ENCODE assay signal across 8 cellular contexts in the genomic region with DNA sequence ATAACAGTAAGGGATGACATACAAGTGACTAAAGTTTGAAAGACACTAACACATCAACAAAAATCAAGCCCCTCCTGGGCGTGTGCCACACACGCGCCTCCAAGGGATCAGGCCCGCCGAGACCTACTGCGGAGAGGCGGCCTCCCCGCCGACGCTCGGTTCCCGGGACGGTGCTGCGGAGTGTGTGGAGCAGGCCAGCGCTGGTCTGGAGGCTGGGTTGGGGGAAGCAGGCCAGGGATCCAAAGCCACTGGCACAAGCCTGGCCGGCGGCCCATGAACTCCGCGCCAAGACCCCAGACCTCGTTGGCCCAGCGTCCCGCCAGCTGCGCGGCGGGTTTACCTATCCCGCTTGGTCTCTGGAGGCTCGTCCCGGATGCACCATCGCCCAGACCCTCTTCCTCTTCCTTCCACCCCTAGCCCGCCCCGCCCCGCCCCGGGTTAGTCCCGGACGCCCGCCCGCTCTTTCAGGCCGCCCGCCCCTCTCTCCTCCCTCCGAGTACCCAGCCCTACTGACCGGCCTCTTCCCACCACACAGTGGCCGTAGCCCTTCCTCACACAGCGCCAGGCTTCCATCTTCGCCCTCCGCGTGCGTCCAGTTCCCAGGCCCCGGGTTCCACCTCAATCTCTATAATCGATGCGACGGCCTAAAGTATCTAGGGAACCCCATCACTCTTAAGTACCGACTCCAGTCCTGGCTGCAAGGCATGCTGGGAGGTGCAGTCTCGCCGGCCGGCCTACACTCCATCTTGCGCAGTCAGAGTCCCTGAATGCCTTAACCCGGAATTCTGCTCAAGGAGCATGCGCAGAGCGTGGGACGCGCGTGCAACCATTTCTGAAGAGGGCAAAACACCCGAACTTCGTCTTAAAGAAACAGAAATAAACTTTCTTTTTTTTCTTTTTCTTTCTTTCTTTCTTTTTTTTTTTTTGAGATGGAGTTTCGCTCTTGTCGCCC. TPM values are rescaled to one million over a fixed set of nuclear protein-coding genes. Genes with fewer than 3 reads are reported as not detected.
DNase-seq lines count a peak whose midpoint lies in the region; ATAC-seq and TF ChIP-seq lines count a peak whose summit lies in the region.

A gene with protein sequence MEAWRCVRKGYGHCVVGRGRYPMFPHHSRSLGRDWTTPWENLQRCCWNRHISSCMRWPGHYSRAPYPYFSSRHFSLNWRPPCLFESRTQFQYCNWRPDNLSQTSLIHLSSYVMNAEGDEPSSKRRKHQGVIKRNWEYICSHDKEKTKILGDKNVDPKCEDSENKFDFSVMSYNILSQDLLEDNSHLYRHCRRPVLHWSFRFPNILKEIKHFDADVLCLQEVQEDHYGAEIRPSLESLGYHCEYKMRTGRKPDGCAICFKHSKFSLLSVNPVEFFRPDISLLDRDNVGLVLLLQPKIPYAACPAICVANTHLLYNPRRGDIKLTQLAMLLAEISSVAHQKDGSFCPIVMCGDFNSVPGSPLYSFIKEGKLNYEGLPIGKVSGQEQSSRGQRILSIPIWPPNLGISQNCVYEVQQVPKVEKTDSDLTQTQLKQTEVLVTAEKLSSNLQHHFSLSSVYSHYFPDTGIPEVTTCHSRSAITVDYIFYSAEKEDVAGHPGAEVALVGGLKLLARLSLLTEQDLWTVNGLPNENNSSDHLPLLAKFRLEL (minus strand): TSS at position 769 of the 952 bp plus-strand sequence. CDS start 196 bp downstream, at position 573.

- peaks cover 49% of the 10 kb centered on the region for H3K79me2 ChIP-seq in DOHH2 (ENCODE audit: control insufficient read depth, low read length)
- peaks cover 46% of the 10 kb centered on the region for H3K79me2 ChIP-seq in GM23338 (replicated peaks; ENCODE audit: insufficient read depth)

- peak within 1 kb of the TSS; percentile 90 for H2AFZ ChIP-seq in GM23338

- peaks cover 11% of the 10 kb centered on the region; the same call in 2 of the 3 replicates for H3K4me1 Mint-ChIP-seq in GM23338
- H3K4me1 Mint-ChIP-seq in naive B cell: peaks cover 17 to 23% (median 23%) of the 10 kb centered on the region in 3 donors
- peaks cover 29% of the 10 kb centered on the region for H3K4me1 Mint-ChIP-seq in stimulated activated memory B cell treated with anti-CD40 and anti-IgM and Interleukin-4, amounts not matched to agents 10 μg/mL and 1 μg/mL and 100 μg/mL, for 72 hours

- H3K27me3 Mint-ChIP-seq in GM23338 (ENCODE audit: insufficient read depth, low read depth, poor library complexity) (no peaks in the 10 kb centered on the region), naive B cell (peaks cover 0 to 7% (median 0%) of the 10 kb centered on the region in 3 donors)
- no peaks in the 10 kb centered on the region for H3K27me3 Mint-ChIP-seq in stimulated activated memory B cell treated with anti-CD40 and anti-IgM and Interleukin-4, amounts not matched to agents 10 μg/mL and 1 μg/mL and 100 μg/mL, for 72 hours

- H3K36me3 Mint-ChIP-seq in GM23338 (ENCODE audit: low read depth) (peaks cover 15% of the 10 kb centered on the region), naive B cell (peaks cover 0 to 8% of the 10 kb centered on the region in 2 donors)
- H3K36me3 Mint-ChIP-seq in stimulated activated memory B cell treated with anti-CD40 and anti-IgM and Interleukin-4, amounts not matched to agents 10 μg/mL and 1 μg/mL and 100 μg/mL, for 72 hours: peaks cover 10% of the 10 kb centered on the region

- ATAC-seq in GM23338: peak; percentile 93
- peak; percentile 96 for ATAC-seq in naive B cell (ENCODE audit: low read depth in 2 of 2)
- peak; percentile 99 for ATAC-seq in stimulated activated memory B cell treated with anti-CD40 and anti-IgM and Interleukin-4, amounts not matched to agents 10 μg/mL and 1 μg/mL and 100 μg/mL, for 72 hours

- H3K36me3 ChIP-seq in DOHH2 (ENCODE audit: control insufficient read depth, low read length): peaks cover 40% of the 10 kb centered on the region
- H3K36me3 ChIP-seq in GM23338 (ENCODE audit: insufficient read depth): no peaks in the 10 kb centered on the region

- H3K4me3 Mint-ChIP-seq in GM23338 (peak within 1 kb of the TSS; percentile 95), naive B cell (peak within 1 kb of the TSS; percentile 92 to 100 (median 100))
- H3K4me3 Mint-ChIP-seq in stimulated activated memory B cell treated with anti-CD40 and anti-IgM and Interleukin-4, amounts not matched to agents 10 μg/mL and 1 μg/mL and 100 μg/mL, for 72 hours: peak within 1 kb of the TSS; percentile 99

- H3K27me3 ChIP-seq in DOHH2 (ENCODE audit: control insufficient read depth, low read length) (no peaks in the 10 kb centered on the region), GM23338 (ENCODE audit: insufficient read depth) (no peaks in the 10 kb centered on the region)

- H3K27ac ChIP-seq in DOHH2 (ENCODE audit: low read depth, low read length) (peak within 1 kb of the TSS; percentile 67), GM23338 (ENCODE audit: low read depth) (peak within 1 kb of the TSS; percentile 93)

- H3K27ac Mint-ChIP-seq in GM23338 (peak within 1 kb of the TSS; percentile 98), naive B cell (peak within 1 kb of the TSS; percentile 99 to 100 (median 99))
- H3K27ac Mint-ChIP-seq in stimulated activated memory B cell treated with anti-CD40 and anti-IgM and Interleukin-4, amounts not matched to agents 10 μg/mL and 1 μg/mL and 100 μg/mL, for 72 hours: peak within 1 kb of the TSS; percentile 94

- no peaks in the 10 kb centered on the region for H3K9me2 ChIP-seq in DOHH2 (replicated peaks; ENCODE audit: control insufficient read depth, low read length)
- H3K9me2 ChIP-seq in GM23338 (ENCODE audit: insufficient read depth): no peaks in the 10 kb centered on the region

- H3K9me3 Mint-ChIP-seq in GM23338 (no peaks in the 10 kb centered on the region), naive B cell (no peaks in the 10 kb centered on the region)
- H3K9me3 Mint-ChIP-seq in stimulated activated memory B cell treated with anti-CD40 and anti-IgM and Interleukin-4, amounts not matched to agents 10 μg/mL and 1 μg/mL and 100 μg/mL, for 72 hours: no peaks in the 10 kb centered on the region

- no peaks in the 10 kb centered on the region for H3K9me3 ChIP-seq in DOHH2 (ENCODE audit: control insufficient read depth, insufficient read depth, low read length)

- H4K20me1 ChIP-seq in DOHH2 (ENCODE audit: control insufficient read depth, insufficient read depth, low read depth, low read length): 0 out of 2 replicates have a peak, but pooled peaks cover 3% of the 10 kb centered on the region
- H4K20me1 ChIP-seq in GM23338 (replicated peaks; ENCODE audit: insufficient read depth): no peaks in the 10 kb centered on the region

- TF ChIP-seq CTCF in DOHH2 (IDR thresholded peaks at IDR 0.05; ENCODE audit: low read depth, low read length, poor library complexity, severe bottlenecking): no peak
- no peak for TF ChIP-seq CTCF in GM23338 (conservative IDR thresholded peaks at IDR 0.05; ENCODE audit: low read depth in 2 of 2)

- H3K4me2 ChIP-seq in DOHH2 (ENCODE audit: low read length) (peak within 1 kb of the TSS; percentile 90), GM23338 (peak within 1 kb of the TSS; percentile 83)

- H3K4me1 ChIP-seq in DOHH2 (ENCODE audit: control insufficient read depth, low read length) (peaks cover 16% of the 10 kb centered on the region), GM23338 (ENCODE audit: insufficient read depth) (peaks cover 15% of the 10 kb centered on the region)

- H3K4me3 ChIP-seq in DOHH2 (ENCODE audit: low read length): peak within 1 kb of the TSS; percentile 81
- peak within 1 kb of the TSS; percentile 78 for H3K4me3 ChIP-seq in GM23338

- DNase-seq in GM23338 (ENCODE audit: low spot score) (peak; percentile 98), LHCN-M2 (ENCODE audit: low read depth) (peak; percentile 98), RPMI8226 (peak; percentile 99), fibroblast of gingiva (ENCODE audit: low read depth) (peak; percentile 97), naive B cell (peak; percentile 93)
- peak; percentile 91 to 92 for DNase-seq in activated T-helper 1 cell treated with anti-CD3 and anti-CD28 coated beads, Interleukin-2, amount 50 U/mL, for 16 hours (ENCODE audit: low read depth in 1 of 2, low spot score in 1 of 2)

- H3F3A ChIP-seq in DOHH2 (ENCODE audit: control insufficient read depth, insufficient read depth) (no peaks in the 10 kb centered on the region), GM23338 (replicated peaks; ENCODE audit: low read depth) (no peaks in the 10 kb centered on the region; the same call in 1 of the 2 replicates)

TF ChIP-seq in GM23338, 12 proteins besides CTCF, POLR2A, EP300 and RAD21 (continues in another document):
- TF ChIP-seq, protein P1, sequence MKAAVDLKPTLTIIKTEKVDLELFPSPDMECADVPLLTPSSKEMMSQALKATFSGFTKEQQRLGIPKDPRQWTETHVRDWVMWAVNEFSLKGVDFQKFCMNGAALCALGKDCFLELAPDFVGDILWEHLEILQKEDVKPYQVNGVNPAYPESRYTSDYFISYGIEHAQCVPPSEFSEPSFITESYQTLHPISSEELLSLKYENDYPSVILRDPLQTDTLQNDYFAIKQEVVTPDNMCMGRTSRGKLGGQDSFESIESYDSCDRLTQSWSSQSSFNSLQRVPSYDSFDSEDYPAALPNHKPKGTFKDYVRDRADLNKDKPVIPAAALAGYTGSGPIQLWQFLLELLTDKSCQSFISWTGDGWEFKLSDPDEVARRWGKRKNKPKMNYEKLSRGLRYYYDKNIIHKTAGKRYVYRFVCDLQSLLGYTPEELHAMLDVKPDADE (IDR thresholded peaks at IDR 0.05): peak; percentile 82
- TF ChIP-seq EZH2 (IDR thresholded peaks at IDR 0.05; ENCODE audit: low read depth, unreplicated experiment): no peak

RNA-seq across cellular contexts. Expression of the gene that starts here (rescaled TPM):
- total RNA-seq in GM23338 (2014; rRNA removed; shearing (Covaris generic)): 49.6 and 54.3 TPM in 2 replicates
- polyA plus RNA-seq in GM23338 (2016; fragmentation: Nextera tagmentation; extraction: Ambion mirVana) (14.6 and 15.2 TPM in 2 replicates), naive B cell (ENCODE audit: low read depth in 6 of 6) (10 to 100 TPM; 24.5 to 43.0 (median 31.9) TPM)
- total RNA-seq in LHCN-M2 (2014; rRNA removed): 57.3 and 58.1 TPM in 2 replicates
- 9.9 TPM for polyA plus RNA-seq in LHCN-M2 (2012)

Comparison
In these comparisons a context has a peak if more than half of its experiments do, and no peak if none do; other contexts are left out.
1. Peak in every context shown above with its lines: DNase-seq, ATAC-seq, H3K4me3 ChIP-seq and H3K27ac ChIP-seq.